ENCODE assay signal across 8 cellular contexts in the genomic region with DNA sequence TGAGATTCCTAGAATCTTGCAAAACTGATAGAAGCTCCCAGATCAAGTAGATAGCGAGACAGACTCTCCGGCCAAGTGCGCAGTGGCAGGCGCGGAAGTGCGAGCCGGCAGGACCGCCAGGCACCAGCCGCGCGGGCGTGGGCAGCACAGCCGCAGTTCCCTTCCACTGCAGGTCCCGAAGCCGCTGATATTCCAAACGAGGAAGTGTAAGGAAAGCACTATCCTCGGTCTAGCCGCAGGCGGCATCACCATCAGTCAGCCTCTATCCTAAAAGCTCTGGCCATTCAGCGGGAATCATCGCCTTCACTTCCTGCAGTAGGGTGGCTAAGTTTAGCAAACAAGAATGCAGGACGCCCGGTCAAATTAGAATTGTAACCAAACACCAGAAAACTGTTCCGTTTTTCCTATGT. TPM values are rescaled to one million over a fixed set of nuclear protein-coding genes. Genes with fewer than 3 reads are reported as not detected.
DNase-seq lines count a peak whose midpoint lies in the region; ATAC-seq and TF ChIP-seq lines count a peak whose summit lies in the region.

No MANE protein-coding gene starts in this region.

- H3K18ac ChIP-seq in trophoblast cell (ENCODE audit: low read length) = no peak overlapping the region

- intact Hi-C loops in OCI-LY7 (cut with micrococcal nuclease; ENCODE audit: unreplicated experiment) = no loop called here

- BruUV-seq in OCI-LY7 (replicated peaks; lab: Mats Ljungman, UMichigan) = no TSS peak

- POLR2A ChIA-PET in OCI-LY7 (lab: Charles Lee) = interaction anchor here (1.0 to 3.9 kb wide), 6 partner anchors 11 to 476 kb away, joined by 3 to 18 read pairs (median 6); a partner anchor contains a TSS

- CTCF ChIA-PET in OCI-LY7 (lab: Charles Lee; ENCODE audit: unreplicated experiment) = interaction anchor here (1.0 kb wide), 1 partner anchor 46 kb away, joined by 3 read pairs; a partner anchor contains a TSS

- H3K4me1 ChIP-seq in OCI-LY7 (ENCODE audit: insufficient read depth, low read length, poor library complexity, severe bottlenecking) (peaks cover 15% of the 10 kb centered on the region), right atrium auricular region (peaks cover 0 to 18% of the 10 kb centered on the region in 2 donors), trophoblast cell (ENCODE audit: control insufficient read depth in 1 of 2, insufficient read depth in 2 of 2, low read length in 2 of 2) (no peaks in the 10 kb centered on the region)

- H4K12ac ChIP-seq in trophoblast cell (ENCODE audit: low read depth, low read length) = no peak overlapping the region

- H3K79me2 ChIP-seq in OCI-LY7 (ENCODE audit: insufficient read depth, low read depth, low read length) (no peaks in the 10 kb centered on the region), trophoblast cell (ENCODE audit: control insufficient read depth, insufficient read depth, low read length, poor library complexity) (peaks cover 5% of the 10 kb centered on the region)

- peak overlapping the region; percentile 23 for H3K27ac ChIP-seq in OCI-LY7 (ENCODE audit: low read depth, low read length, poor library complexity, severe bottlenecking)
- peak overlapping the region; percentile 67 for H3K27ac ChIP-seq in angular gyrus (ENCODE audit: low read depth, low read length)
- peak overlapping the region; percentile 93 for H3K27ac ChIP-seq in right atrium auricular region
- H3K27ac ChIP-seq in trophoblast cell (ENCODE audit: low read depth, low read length) = peak overlapping the region; percentile 76

- H3K14ac ChIP-seq in trophoblast cell (ENCODE audit: low read length) = no peak overlapping the region

- no peaks in the 10 kb centered on the region for H3K9me3 ChIP-seq in OCI-LY7 (ENCODE audit: low read length)
- no peaks in the 10 kb centered on the region for H3K9me3 ChIP-seq in right atrium auricular region
- no peaks in the 10 kb centered on the region for H3K9me3 ChIP-seq in trophoblast cell (ENCODE audit: insufficient read depth, low read depth, low read length)

- no CpG with 5 or more reads among the region's 24 CpGs for WGBS in trophoblast cell (ENCODE audit: extremely low coverage, insufficient coverage, insufficient read length)

- H3K4me3 ChIP-seq in OCI-LY7 (ENCODE audit: low read depth, low read length, poor library complexity, severe bottlenecking) = peak overlapping the region; percentile 84
- H3K4me3 ChIP-seq in right atrium auricular region = peak overlapping the region; percentile 82
- peak overlapping the region; percentile 75 for H3K4me3 ChIP-seq in trophoblast cell (ENCODE audit: low read depth, low read length)

- H3K9me2 ChIP-seq in OCI-LY7 (ENCODE audit: insufficient read depth, low read length) = no peaks in the 10 kb centered on the region

- H3K4ac ChIP-seq in trophoblast cell (ENCODE audit: low read depth, low read length) = no peak overlapping the region

- no peaks in the 10 kb centered on the region for H4K20me1 ChIP-seq in OCI-LY7 (ENCODE audit: insufficient read depth, low read length)

- peak overlapping the region; percentile 92 for H3K4me2 ChIP-seq in OCI-LY7 (ENCODE audit: low read length)
- peak overlapping the region; percentile 97 for H3K4me2 ChIP-seq in trophoblast cell (ENCODE audit: low read length)

- H3K79me1 ChIP-seq in trophoblast cell (ENCODE audit: low read length) = peaks cover 6% of the 10 kb centered on the region

- H2AK5ac ChIP-seq in trophoblast cell (ENCODE audit: low read length) = no peak overlapping the region

- no peak overlapping the region for H2BK12ac ChIP-seq in trophoblast cell (ENCODE audit: low read length)

- H2AFZ ChIP-seq in OCI-LY7 (ENCODE audit: low read length) (peak overlapping the region; percentile 97), trophoblast cell (ENCODE audit: insufficient read depth, low read length, poor library complexity) (peak overlapping the region; percentile 23)

- H4K91ac ChIP-seq in trophoblast cell (ENCODE audit: low read depth, low read length) = no peak overlapping the region

- peak; percentile 36 for DNase-seq in CMK (ENCODE audit: low read depth)
- peak; percentile 27 for DNase-seq in OCI-LY7 (ENCODE audit: low spot score)
- DNase-seq in right atrium auricular region (ENCODE audit: low spot score) = no peak
- peak; percentile 64 to 74 for DNase-seq in trophoblast cell
- DNase-seq in NCI-H2196 (lab: John Stamatoyannopoulos, UW; ENCODE audit: unreplicated experiment) = no peak

- H3K36me3 ChIP-seq in OCI-LY7 (ENCODE audit: insufficient read depth, low read length) = peaks cover 17% of the 10 kb centered on the region
- peaks cover 13% of the 10 kb centered on the region for H3K36me3 ChIP-seq in right atrium auricular region
- peaks cover 0 to 2% of the 10 kb centered on the region in 2 experiments for H3K36me3 ChIP-seq in trophoblast cell (ENCODE audit: control insufficient read depth in 1 of 2, insufficient read depth in 2 of 2, low read length in 2 of 2)

- TF ChIP-seq CTCF in OCI-LY7 (conservative IDR thresholded peaks at IDR 0.05; ENCODE audit: low read length) (no peak), right atrium auricular region (IDR thresholded peaks at IDR 0.05) (no peak)

- no peak overlapping the region for H2BK5ac ChIP-seq in trophoblast cell (ENCODE audit: low read depth, low read length, poor library complexity)

- peak overlapping the region; percentile 21 for H3K9ac ChIP-seq in trophoblast cell (ENCODE audit: low read length)

- no peaks in the 10 kb centered on the region for H3K27me3 ChIP-seq in right atrium auricular region
- H3K27me3 ChIP-seq in trophoblast cell (ENCODE audit: insufficient read depth, low read length) = no peaks in the 10 kb centered on the region

- no peak overlapping the region for H2BK120ac ChIP-seq in trophoblast cell (ENCODE audit: insufficient read depth, low read length, poor library complexity)

- H3K23ac ChIP-seq in trophoblast cell (ENCODE audit: low read length) = no peak overlapping the region

- ATAC-seq in GM18907 (IDR thresholded peaks at IDR 0.05; ENCODE audit: unreplicated experiment) (peak; percentile 45), HG03097 (IDR thresholded peaks at IDR 0.05; ENCODE audit: low FRiP score, unreplicated experiment) (peak; percentile 39)

- H4K8ac ChIP-seq in trophoblast cell (ENCODE audit: low read depth, low read length) = peak overlapping the region; percentile 10

RNA-seq across cellular contexts. Expression of a gene that starts 0.7 kb away (rescaled TPM):
- total RNA-seq in OCI-LY7 (2014; rRNA removed; shearing (Covaris generic)) = 10.6 and 11.0 TPM in 2 replicates
- total RNA-seq in OCI-LY7 (2022) = 21.9 and 24.0 TPM in 2 replicates
- 10 to 100 TPM in 1 of 2 donors, 1 to 10 TPM in 1; 6.8 to 12.1 TPM for total RNA-seq in right atrium auricular region
- 16.4 and 18.4 TPM in 2 replicates for polyA plus RNA-seq in trophoblast cell (2013)

RNA-seq across cellular contexts. Expression of a gene that starts 17.3 kb away (rescaled TPM):
- 12.9 and 25.9 TPM in 2 replicates for total RNA-seq in OCI-LY7 (2014; rRNA removed; shearing (Covaris generic))
- 47.9 and 50.0 TPM in 2 replicates for total RNA-seq in OCI-LY7 (2022)
- total RNA-seq in right atrium auricular region = 10 to 100 TPM; 27.8 to 30.1 TPM
- polyA plus RNA-seq in trophoblast cell (2013) = 24.2 and 24.6 TPM in 2 replicates

RNA-seq across cellular contexts. Expression of a gene that starts 45.1 kb away (rescaled TPM):
- total RNA-seq in OCI-LY7 (2014; rRNA removed; shearing (Covaris generic)) = 70.4 and 72.4 TPM in 2 replicates
- total RNA-seq in OCI-LY7 (2022) = 77.0 and 83.3 TPM in 2 replicates
- total RNA-seq in right atrium auricular region = 10 to 100 TPM; 58.9 to 64.4 TPM
- 21.3 TPM in 2 replicates for polyA plus RNA-seq in trophoblast cell (2013)

RNA-seq across cellular contexts. Expression of a gene that starts 45.3 kb away (rescaled TPM):
- total RNA-seq in OCI-LY7 (2014; rRNA removed; shearing (Covaris generic)) = 28.6 and 32.7 TPM in 2 replicates
- total RNA-seq in OCI-LY7 (2022) (82.5 TPM in 2 replicates), right atrium auricular region (10 to 100 TPM; 18.9 to 32.9 TPM)
- polyA plus RNA-seq in trophoblast cell (2013) = 20.5 and 21.4 TPM in 2 replicates

Comparison
In these comparisons a context has a peak if more than half of its experiments do, and no peak if none do; other contexts are left out.
1. DNase-seq: peak in CMK (single experiment), OCI-LY7 (single experiment) and trophoblast cell (2 of 2); none in right atrium auricular region (single experiment) and NCI-H2196 (single experiment).
2. H3K27ac ChIP-seq: peak in every context shown above with its lines; median percentile 93 in right atrium auricular region; 76 in trophoblast cell; 67 in angular gyrus; 23 in OCI-LY7.
3. Peak in every context shown above with its lines, with median percentiles within 50 percentile points of each other: H3K4me3 ChIP-seq.